ENCODE assay signal across 7 cellular contexts in the genomic region with DNA sequence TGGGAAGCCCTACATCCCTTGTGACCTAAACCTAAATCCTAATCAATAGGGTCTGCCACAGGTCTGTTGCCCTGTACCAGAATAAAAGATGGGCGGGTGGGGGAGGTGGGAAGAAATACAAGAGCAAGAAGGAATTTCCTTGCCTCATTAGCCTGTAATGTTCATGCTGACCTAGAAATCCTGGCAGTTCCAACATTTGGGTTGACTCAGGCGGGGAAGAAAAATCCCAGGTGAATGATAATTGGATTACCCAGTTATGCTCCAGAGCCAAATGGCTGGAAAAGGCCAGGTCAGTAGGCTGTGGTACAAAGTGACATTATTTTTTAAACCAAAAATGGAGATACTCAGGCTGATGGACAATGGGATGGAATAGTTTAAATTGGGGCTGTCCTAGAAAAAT. TPM values are rescaled to one million over a fixed set of nuclear protein-coding genes. Genes with fewer than 3 reads are reported as not detected.
DNase-seq lines count a peak whose midpoint lies in the region; ATAC-seq and TF ChIP-seq lines count a peak whose summit lies in the region.

No MANE protein-coding gene starts in this region.

- DNase-seq in HFF-Myc (ENCODE audit: extremely low read depth, low read depth) (no peak), activated B cell treated with CpG ODN at 0.5 μM for 24 hours (no peak), right cardiac atrium (no peak), OCI-M2 (lab: John Stamatoyannopoulos, UW; ENCODE audit: unreplicated experiment) (no peak), NCI-H1930 (lab: John Stamatoyannopoulos, UW) (no peak), NCI-H187 (lab: John Stamatoyannopoulos, UW) (no peak)
- DNase-seq in stimulated activated naive B cell treated with anti-CD40 and anti-IgM and Interleukin-4, amounts not matched to agents 10 μg/mL and 1 μg/mL and 100 μg/mL, for 72 hours, result no peak

- H3K4me3 ChIP-seq in HFF-Myc (replicated peaks; ENCODE audit: low read depth, low read length), result peak overlapping the region; percentile 69
- H3K4me3 ChIP-seq in right cardiac atrium (ENCODE audit: low read length), result peak overlapping the region; percentile 96

- peak overlapping the region; percentile 92 for H3K27ac ChIP-seq in right cardiac atrium (ENCODE audit: low read length)

- peak overlapping the region; percentile 54 for H3K27ac Mint-ChIP-seq in activated B cell treated with CpG ODN at 0.5 μM for 24 hours
- no peak overlapping the region for H3K27ac Mint-ChIP-seq in stimulated activated naive B cell treated with anti-CD40 and anti-IgM and Interleukin-4, amounts not matched to agents 10 μg/mL and 1 μg/mL and 100 μg/mL, for 72 hours

- ATAC-seq in activated B cell treated with CpG ODN at 0.5 μM for 24 hours (ENCODE audit: low read depth) (no peak), right cardiac atrium (no peak)
- ATAC-seq in stimulated activated naive B cell treated with anti-CD40 and anti-IgM and Interleukin-4, amounts not matched to agents 10 μg/mL and 1 μg/mL and 100 μg/mL, for 72 hours (replicated peaks), result no peak

- H3K27me3 Mint-ChIP-seq in activated B cell treated with CpG ODN at 0.5 μM for 24 hours, result no peaks in the 10 kb centered on the region
- H3K27me3 Mint-ChIP-seq in stimulated activated naive B cell treated with anti-CD40 and anti-IgM and Interleukin-4, amounts not matched to agents 10 μg/mL and 1 μg/mL and 100 μg/mL, for 72 hours, result no peaks in the 10 kb centered on the region

- TF ChIP-seq CTCF in HFF-Myc (IDR thresholded peaks at IDR 0.05; ENCODE audit: low read depth, low read length, missing control alignments), result no peak
- TF ChIP-seq CTCF in activated B cell treated with CpG ODN at 0.5 μM for 24 hours (IDR thresholded peaks at IDR 0.05), result no peak

- 34% methylated on average over 2 of the region's 2 CpGs for WGBS in right cardiac atrium

- H3K4me3 Mint-ChIP-seq in activated B cell treated with CpG ODN at 0.5 μM for 24 hours, result peak overlapping the region; percentile 93
- H3K4me3 Mint-ChIP-seq in stimulated activated naive B cell treated with anti-CD40 and anti-IgM and Interleukin-4, amounts not matched to agents 10 μg/mL and 1 μg/mL and 100 μg/mL, for 72 hours, result peak overlapping the region; percentile 83 to 97

- H3K4me1 Mint-ChIP-seq in activated B cell treated with CpG ODN at 0.5 μM for 24 hours, result peaks cover 39% of the 10 kb centered on the region
- peaks cover 27 to 38% of the 10 kb centered on the region in 2 donors for H3K4me1 Mint-ChIP-seq in stimulated activated naive B cell treated with anti-CD40 and anti-IgM and Interleukin-4, amounts not matched to agents 10 μg/mL and 1 μg/mL and 100 μg/mL, for 72 hours

- CTCF ChIA-PET in activated B cell treated with CpG ODN at 0.5 μM for 24 hours (lab: Charles Lee), result no interaction called here

- no peaks in the 10 kb centered on the region for H3K9me3 Mint-ChIP-seq in activated B cell treated with CpG ODN at 0.5 μM for 24 hours
- H3K9me3 Mint-ChIP-seq in stimulated activated naive B cell treated with anti-CD40 and anti-IgM and Interleukin-4, amounts not matched to agents 10 μg/mL and 1 μg/mL and 100 μg/mL, for 72 hours, result no peaks in the 10 kb centered on the region

- no peaks in the 10 kb centered on the region for H3K27me3 ChIP-seq in right cardiac atrium (ENCODE audit: control insufficient read depth, insufficient read depth)

- POLR2A ChIA-PET in activated B cell treated with CpG ODN at 0.5 μM for 24 hours (lab: Charles Lee), result no interaction called here

- H3K9me3 ChIP-seq in right cardiac atrium (ENCODE audit: control insufficient read depth, low read length), result no peaks in the 10 kb centered on the region

- peaks cover 12% of the 10 kb centered on the region for H3K36me3 Mint-ChIP-seq in activated B cell treated with CpG ODN at 0.5 μM for 24 hours (ENCODE audit: low read depth)
- H3K36me3 Mint-ChIP-seq in stimulated activated naive B cell treated with anti-CD40 and anti-IgM and Interleukin-4, amounts not matched to agents 10 μg/mL and 1 μg/mL and 100 μg/mL, for 72 hours, result peaks cover 10 to 11% of the 10 kb centered on the region in 2 donors

- H3K4me1 ChIP-seq in right cardiac atrium (ENCODE audit: control insufficient read depth, insufficient read depth, low read length), result peaks cover 18% of the 10 kb centered on the region

- intact Hi-C loops in activated B cell treated with CpG ODN at 0.5 μM for 24 hours (cut with micrococcal nuclease), result loop anchor here (5.0 kb wide), 3 partner anchors 91 to 1844 kb away; partner anchors contain the start of genes SFPQ, ZNF362 and ZSCAN20
- intact Hi-C loops in right cardiac atrium (cut with DNase I), result no loop called here

RNA-seq across cellular contexts. Expression of gene A3GALT2, which starts 27.3 kb away (rescaled TPM):
- total RNA-seq in activated B cell treated with CpG ODN at 0.5 μM for 24 hours, result not detected in 2 replicates
- total RNA-seq in right cardiac atrium, result not detected
- not detected for polyA plus RNA-seq in right cardiac atrium
